Comparison of ENCODE assay signal across 17 cellular contexts in genomic region chr2:2041256-2041824, GRCh38.
DNase-seq lines count a peak whose midpoint lies in the region; TF ChIP-seq lines count a peak whose summit lies in the region.
"Had no signal": no experiment of that assay in that cellular context is flagged by ENCODE, and none has a peak within 500 bp of the region (broad histone marks: within the 10 kb centered on the region; RNA-seq: fewer than 3 reads in every experiment).

No MANE protein-coding gene starts in this region.

- POLR2A ChIA-PET in SK-N-SH (lab: Yijun Ruan, JAX) = no interaction called here

- H3K27me3 Mint-ChIP-seq in osteocyte (ENCODE audit: unreplicated experiment) = peaks cover 13% of the 10 kb centered on the region

- H3K4me1 Mint-ChIP-seq in osteocyte (ENCODE audit: unreplicated experiment) = peaks cover 2% of the 10 kb centered on the region
- H3K4me1 Mint-ChIP-seq: IgD-negative memory B cell had no signal

- H2AFZ ChIP-seq in SK-N-SH (ENCODE audit: low read depth) = no peak overlapping the region
- H2AFZ ChIP-seq: GM23248 had no signal

- 40% methylated on average over 7 of the region's 7 CpGs for WGBS in SK-N-SH (ENCODE audit: low lambda C conversion rate)

- H3K27ac Mint-ChIP-seq in osteocyte (ENCODE audit: unreplicated experiment) = no peak overlapping the region
- H3K27ac Mint-ChIP-seq: CD4-positive, alpha-beta T cell; IgD-negative memory B cell had no signal

- TF ChIP-seq EP300 in SK-N-SH (IDR thresholded peaks at IDR 0.05; ENCODE audit: borderline replicate concordance in 1 of 2, low read depth in 1 of 2, low read length in 1 of 2) = no peak

- no peak overlapping the region for H3K9ac ChIP-seq in SK-N-SH
- H3K9ac ChIP-seq: GM23248 had no signal

- H3K79me2 ChIP-seq in SK-N-SH (ENCODE audit: insufficient read depth) = no peaks in the 10 kb centered on the region

- no peak overlapping the region for H3K4me3 Mint-ChIP-seq in osteocyte (ENCODE audit: unreplicated experiment)
- H3K4me3 Mint-ChIP-seq: CD4-positive, alpha-beta T cell had no signal

- no peaks in the 10 kb centered on the region for H3K9me2 ChIP-seq in SK-N-SH

- no peaks in the 10 kb centered on the region for H3K9me3 Mint-ChIP-seq in osteocyte (ENCODE audit: unreplicated experiment)
- H3K9me3 Mint-ChIP-seq: IgD-negative memory B cell had no signal

- TF ChIP-seq CTCF in osteocyte (IDR thresholded peaks at IDR 0.05) (no peak), SK-N-SH (IDR thresholded peaks at IDR 0.05) (no peak)

- no peaks in the 10 kb centered on the region for H3F3A ChIP-seq in SK-N-SH (replicated peaks; ENCODE audit: insufficient read depth)

- H3K36me3 ChIP-seq in SK-N-SH (replicated peaks in 1 of 2; ENCODE audit: control insufficient read depth in 1 of 2, insufficient read depth in 2 of 2, low read length in 1 of 2) = peaks cover 0 to 3% of the 10 kb centered on the region in 2 experiments
- H3K36me3 ChIP-seq: HAP-1 had no signal

- peaks cover 3% of the 10 kb centered on the region; the same call in 1 of the 2 replicates for H3K9me3 ChIP-seq in SK-N-SH
- H3K9me3 ChIP-seq: A549, Caco-2, HAP-1 had no signal

- CTCF ChIA-PET in SK-N-SH (lab: Yijun Ruan, JAX) = interaction anchor here (1.3 kb wide), 1 partner anchor 14 kb away, joined by 6 read pairs; no protein-coding TSS in a partner anchor

- no peak for TF ChIP-seq RAD21 in SK-N-SH (IDR thresholded peaks at IDR 0.05; ENCODE audit: low read length)

- no peak overlapping the region for H3K27ac ChIP-seq in SK-N-SH (ENCODE audit: low read depth in 2 of 2, low read length in 1 of 2)
- H3K27ac ChIP-seq: 22Rv1, A549, C4-2B, GM23248, HL-60 had no signal

- H3K4me3 ChIP-seq in SK-N-SH (ENCODE audit: low read depth in 2 of 2, low read length in 1 of 2) = no peak overlapping the region
- H3K4me3 ChIP-seq: A549, GM23248, HAP-1 had no signal

- no peak overlapping the region for H3K4me2 ChIP-seq in SK-N-SH
- H3K4me2 ChIP-seq: A549 had no signal

- peaks cover 0 to 8% of the 10 kb centered on the region in 2 experiments; a peak in 2 of 4 replicates for H3K4me1 ChIP-seq in SK-N-SH (ENCODE audit: control insufficient read depth in 1 of 2, insufficient read depth in 2 of 2, low read depth in 1 of 2, low read length in 1 of 2)
- H3K4me1 ChIP-seq: A549, Caco-2, HAP-1 had no signal

- DNase-seq in NCI-H146 (lab: John Stamatoyannopoulos, UW) (peak; percentile 57), NCI-H146 treated with DMSO at 0.1 percent for 48 hours (lab: John Stamatoyannopoulos, UW; ENCODE audit: unreplicated experiment) (no peak), foreskin melanocyte (peak; percentile 1), osteocyte (ENCODE audit: extremely low spot score, unreplicated experiment) (peak; percentile 64), NCI-H2081 treated with DMSO at 0.1 percent for 48 hours (lab: John Stamatoyannopoulos, UW) (no peak), NCI-H446 treated with DMSO at 0.1 percent for 48 hours (lab: John Stamatoyannopoulos, UW) (no peak), SK-N-SH (no peak)
- DNase-seq: AML-193; Caco-2; CD4-positive, alpha-beta T cell; GM23248 had no signal

- no peaks in the 10 kb centered on the region for H3K27me3 ChIP-seq in SK-N-SH (ENCODE audit: insufficient read depth)

- no peaks in the 10 kb centered on the region for H4K20me1 ChIP-seq in SK-N-SH (ENCODE audit: insufficient read depth)

- H3K36me3 Mint-ChIP-seq in osteocyte (ENCODE audit: unreplicated experiment) = no peaks in the 10 kb centered on the region

TF ChIP-seq in SK-N-SH, 30 proteins besides CTCF, POLR2A, EP300 and RAD21:
- TF ChIP-seq POLR2AphosphoS5 (IDR thresholded peaks at IDR 0.05; ENCODE audit: low read depth, low read length) (no peak), IRF3 (IDR thresholded peaks at IDR 0.05; ENCODE audit: low read depth, low read length) (no peak), MXI1 (IDR thresholded peaks at IDR 0.05; ENCODE audit: low read depth, low read length) (no peak), ZBTB33 (IDR thresholded peaks at IDR 0.05; ENCODE audit: borderline replicate concordance, low read depth) (no peak), REST (IDR thresholded peaks at IDR 0.05; ENCODE audit: low read depth, low read length) (no peak), TCF12 (IDR thresholded peaks at IDR 0.05) (no peak)
TF ChIP-seq in SK-N-SH: peak in this region for 0.

Comparison
In these comparisons a context has a peak if more than half of its experiments do, and no peak if none do; other contexts are left out.
1. DNase-seq: peak in NCI-H146 (single experiment), foreskin melanocyte (single experiment) and osteocyte (single experiment); none in NCI-H146 treated with DMSO at 0.1 percent for 48 hours (single experiment), NCI-H2081 treated with DMSO at 0.1 percent for 48 hours (single experiment), NCI-H446 treated with DMSO at 0.1 percent for 48 hours (single experiment) and SK-N-SH (single experiment).